26 cellular contexts compared by ENCODE assay signal in genomic region chr4:122553432-122553831, GRCh38.
"Had no signal": no experiment of that assay in that cellular context is flagged by ENCODE, and none has a peak within 500 bp of the region (broad histone marks: within the 10 kb centered on the region; RNA-seq: fewer than 3 reads in every experiment).

No MANE protein-coding gene starts in this region.

- H3K9me3 Mint-ChIP-seq: memory B cell; natural killer cell; stimulated activated effector memory CD8-positive, alpha-beta T cell treated with anti-CD3 and anti-CD28 coated beads, Interleukin-12 subunit alpha, Interleukin-12 subunit beta, amount 100 ng/mL, for 72 hours had no signal

- H3K27ac ChIP-seq: esophagus muscularis mucosa, foreskin keratinocyte, gastroesophageal sphincter, heart left ventricle, hepatocyte, ovary, psoas muscle, sigmoid colon, thoracic aorta, tibial nerve, upper lobe of left lung had no signal

- H2AFZ ChIP-seq: hepatocyte had no signal

- H3K27me3 ChIP-seq: esophagus muscularis mucosa, gastroesophageal sphincter, heart left ventricle, hepatocyte, ovary, sigmoid colon, tibial nerve, upper lobe of left lung had no signal

- H3K9me3 ChIP-seq: esophagus muscularis mucosa, gastroesophageal sphincter, heart left ventricle, ovary, psoas muscle, sigmoid colon, thoracic aorta, tibial nerve, upper lobe of left lung had no signal

- FAIRE-seq: endothelial cell of umbilical vein, kidney, urothelium cell line had no signal

- H3K36me3 Mint-ChIP-seq: memory B cell; natural killer cell; stimulated activated effector memory CD8-positive, alpha-beta T cell treated with anti-CD3 and anti-CD28 coated beads, Interleukin-12 subunit alpha, Interleukin-12 subunit beta, amount 100 ng/mL, for 72 hours had no signal

- H3K4me2 ChIP-seq: hepatocyte had no signal

- H3K79me2 ChIP-seq: hepatocyte had no signal

- H3K4me3 ChIP-seq: esophagus muscularis mucosa, gastroesophageal sphincter, heart left ventricle, hepatocyte, lung, ovary, psoas muscle, sigmoid colon, thoracic aorta, tibial nerve, upper lobe of left lung had no signal

- H3K36me3 ChIP-seq: esophagus muscularis mucosa, gastroesophageal sphincter, heart left ventricle, ovary, sigmoid colon, thoracic aorta, tibial nerve, upper lobe of left lung had no signal

- H3K27ac Mint-ChIP-seq: memory B cell; natural killer cell; stimulated activated effector memory CD8-positive, alpha-beta T cell treated with anti-CD3 and anti-CD28 coated beads, Interleukin-12 subunit alpha, Interleukin-12 subunit beta, amount 100 ng/mL, for 72 hours had no signal

- DNase-seq: dermis blood vessel endothelial cell; effector memory CD4-positive, alpha-beta T cell; heart left ventricle; kidney; natural killer cell; occipital lobe; ovary; posterior cingulate gyrus; psoas muscle; right cardiac atrium; sigmoid colon; stimulated activated CD4-positive, alpha-beta T cell treated with anti-CD3 and anti-CD28 coated beads, Interleukin-2, amount 100 ng/mL, for 24 hours; stimulated activated naive CD4-positive, alpha-beta T cell treated with Interleukin-2 at 50 U/mL for 16 hours; upper lobe of left lung had no signal

- H3K4me3 Mint-ChIP-seq: memory B cell; natural killer cell; stimulated activated effector memory CD8-positive, alpha-beta T cell treated with anti-CD3 and anti-CD28 coated beads, Interleukin-12 subunit alpha, Interleukin-12 subunit beta, amount 100 ng/mL, for 72 hours had no signal

- ATAC-seq: gastroesophageal sphincter; heart left ventricle; left lobe of liver; natural killer cell; psoas muscle; right cardiac atrium; stimulated activated effector memory CD8-positive, alpha-beta T cell treated with anti-CD3 and anti-CD28 coated beads, Interleukin-12 subunit alpha, Interleukin-12 subunit beta, amount 100 ng/mL, for 72 hours had no signal

- H3K4me1 Mint-ChIP-seq: memory B cell; natural killer cell; stimulated activated effector memory CD8-positive, alpha-beta T cell treated with anti-CD3 and anti-CD28 coated beads, Interleukin-12 subunit alpha, Interleukin-12 subunit beta, amount 100 ng/mL, for 72 hours had no signal

- H3K4me1 ChIP-seq: esophagus muscularis mucosa, foreskin keratinocyte, gastroesophageal sphincter, heart left ventricle, psoas muscle, sigmoid colon, tibial nerve, upper lobe of left lung had no signal
